ENCODE assay signal across 1 cellular context in the genomic region with DNA sequence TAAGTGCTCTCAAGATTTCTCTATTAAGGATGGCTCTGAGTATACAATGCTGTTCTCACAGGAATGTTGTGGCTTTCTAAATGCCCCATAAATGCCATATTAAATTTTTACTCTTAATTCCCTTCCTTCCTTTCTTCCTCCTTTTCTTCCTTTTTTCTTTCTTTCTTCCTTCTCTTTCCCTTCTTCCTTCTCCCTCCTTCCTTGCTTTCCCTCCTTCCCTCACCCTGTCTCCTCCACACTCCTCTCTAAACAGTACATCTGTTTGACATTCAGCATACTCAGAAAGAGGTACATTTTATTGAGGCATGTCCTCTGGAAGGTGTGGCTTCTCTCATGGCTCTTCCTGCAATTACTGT.
TF ChIP-seq lines count a peak whose summit lies in the region.

No MANE protein-coding gene starts in this region.

TF ChIP-seq in liver, 16 proteins besides CTCF, POLR2A, EP300 and RAD21 (continued from another document):
- TF ChIP-seq, protein P1, sequence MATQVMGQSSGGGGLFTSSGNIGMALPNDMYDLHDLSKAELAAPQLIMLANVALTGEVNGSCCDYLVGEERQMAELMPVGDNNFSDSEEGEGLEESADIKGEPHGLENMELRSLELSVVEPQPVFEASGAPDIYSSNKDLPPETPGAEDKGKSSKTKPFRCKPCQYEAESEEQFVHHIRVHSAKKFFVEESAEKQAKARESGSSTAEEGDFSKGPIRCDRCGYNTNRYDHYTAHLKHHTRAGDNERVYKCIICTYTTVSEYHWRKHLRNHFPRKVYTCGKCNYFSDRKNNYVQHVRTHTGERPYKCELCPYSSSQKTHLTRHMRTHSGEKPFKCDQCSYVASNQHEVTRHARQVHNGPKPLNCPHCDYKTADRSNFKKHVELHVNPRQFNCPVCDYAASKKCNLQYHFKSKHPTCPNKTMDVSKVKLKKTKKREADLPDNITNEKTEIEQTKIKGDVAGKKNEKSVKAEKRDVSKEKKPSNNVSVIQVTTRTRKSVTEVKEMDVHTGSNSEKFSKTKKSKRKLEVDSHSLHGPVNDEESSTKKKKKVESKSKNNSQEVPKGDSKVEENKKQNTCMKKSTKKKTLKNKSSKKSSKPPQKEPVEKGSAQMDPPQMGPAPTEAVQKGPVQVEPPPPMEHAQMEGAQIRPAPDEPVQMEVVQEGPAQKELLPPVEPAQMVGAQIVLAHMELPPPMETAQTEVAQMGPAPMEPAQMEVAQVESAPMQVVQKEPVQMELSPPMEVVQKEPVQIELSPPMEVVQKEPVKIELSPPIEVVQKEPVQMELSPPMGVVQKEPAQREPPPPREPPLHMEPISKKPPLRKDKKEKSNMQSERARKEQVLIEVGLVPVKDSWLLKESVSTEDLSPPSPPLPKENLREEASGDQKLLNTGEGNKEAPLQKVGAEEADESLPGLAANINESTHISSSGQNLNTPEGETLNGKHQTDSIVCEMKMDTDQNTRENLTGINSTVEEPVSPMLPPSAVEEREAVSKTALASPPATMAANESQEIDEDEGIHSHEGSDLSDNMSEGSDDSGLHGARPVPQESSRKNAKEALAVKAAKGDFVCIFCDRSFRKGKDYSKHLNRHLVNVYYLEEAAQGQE (IDR thresholded peaks at IDR 0.05), result no peak
- no peak for TF ChIP-seq JUND (IDR thresholded peaks at IDR 0.05)
- TF ChIP-seq SP1 (IDR thresholded peaks at IDR 0.05), result no peak
- TF ChIP-seq, protein P2, sequence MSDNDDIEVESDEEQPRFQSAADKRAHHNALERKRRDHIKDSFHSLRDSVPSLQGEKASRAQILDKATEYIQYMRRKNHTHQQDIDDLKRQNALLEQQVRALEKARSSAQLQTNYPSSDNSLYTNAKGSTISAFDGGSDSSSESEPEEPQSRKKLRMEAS (IDR thresholded peaks at IDR 0.05), result no peak
- no peak for TF ChIP-seq TAF1 (conservative IDR thresholded peaks at IDR 0.05)
- TF ChIP-seq GABPA (IDR thresholded peaks at IDR 0.05 in 1 of 2, conservative IDR thresholded peaks at IDR 0.05 in 1 of 2), result no peak
TF ChIP-seq in liver: peak in this region for 0.
